22 cellular contexts compared by ENCODE assay signal in genomic region chr14:105200641-105201040, GRCh38. TPM values are rescaled to one million over a fixed set of nuclear protein-coding genes. Genes with fewer than 3 reads are reported as not detected.
"Had no signal": no experiment of that assay in that cellular context is flagged by ENCODE, and none has a peak within 500 bp of the region (broad histone marks: within the 10 kb centered on the region; RNA-seq: fewer than 3 reads in every experiment).

No MANE protein-coding gene starts in this region.

- H3K9me3 ChIP-seq: MG63, SJCRH30 had no signal

- DNase-seq: KBM-7; MG63; NCI-H1092; NCI-H1105 treated with DMSO at 0.1 percent for 48 hours; NCI-H1417 treated with DMSO at 0.1 percent for 48 hours; NCI-H187; NCI-H2029; NCI-H2081 treated with DMSO at 0.1 percent for 48 hours; NCI-H2171; NCI-H226; NCI-H446; NCI-H510A; NCI-H524 treated with DMSO at 0.1 percent for 48 hours; NCI-H69; NCI-H774; NK-92 treated with Interleukin-12 subunit alpha and Interleukin-12 subunit beta, amount 100 ng/mL, for 24 hours; PC-3; SHP77 treated with DMSO at 0.1 percent for 48 hours; SJCRH30 had no signal

- H3K4me3 ChIP-seq: MG63, SJCRH30 had no signal

- H3K36me3 ChIP-seq: MG63, SJCRH30 had no signal

- H3K27me3 ChIP-seq: MG63 had no signal

- ATAC-seq: Panc1, PC-3, SK-N-SH treated with all-trans-retinoic acid at 6 μM for 48 hours had no signal

- H3K27ac ChIP-seq: RWPE1, SJCRH30 had no signal

RNA-seq across cellular contexts. Expression of gene BTBD6, which starts 47.7 kb away (rescaled TPM):
- total RNA-seq: SJCRH30 had no signal
